25 cellular contexts compared by ENCODE assay signal in the genomic region with DNA sequence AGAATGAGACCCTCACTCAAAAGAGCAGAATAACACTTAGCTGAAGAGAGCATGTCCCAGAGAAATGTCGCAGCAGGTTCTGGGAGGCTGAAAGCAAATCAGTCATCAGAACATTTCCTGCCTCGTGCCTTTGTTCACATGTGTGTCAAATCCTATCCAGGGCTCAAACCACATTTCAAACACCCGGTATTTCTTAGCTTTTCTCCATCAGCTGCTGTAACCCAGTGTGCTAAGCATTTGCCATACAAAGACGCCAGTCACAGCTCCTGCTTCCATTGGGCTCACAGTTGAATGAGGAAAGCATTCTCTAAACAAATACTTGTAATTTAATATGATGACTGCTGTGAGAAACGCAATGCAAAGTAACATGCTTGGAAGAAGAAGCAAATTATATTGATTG. TPM values are rescaled to one million over a fixed set of nuclear protein-coding genes. Genes with fewer than 3 reads are reported as not detected.
DNase-seq lines count a peak whose midpoint lies in the region; ATAC-seq and TF ChIP-seq lines count a peak whose summit lies in the region.
"Had no signal": no experiment of that assay in that cellular context is flagged by ENCODE, and none has a peak within 500 bp of the region (broad histone marks: within the 10 kb centered on the region; RNA-seq: fewer than 3 reads in every experiment).

No MANE protein-coding gene starts in this region.

- 29 to 37% (median 30%) methylated on average over 5 of the region's 5 CpGs for WGBS in psoas muscle, 3 donors

- H3K9me3 Mint-ChIP-seq in activated naive CD8-positive, alpha-beta T cell treated with anti-CD3 and anti-CD28 coated beads, Interleukin-2, amount 10 ng/mL, durations not matched to agents 7 days and 5 days = peaks cover 3% of the 10 kb centered on the region
- H3K9me3 Mint-ChIP-seq in activated naive CD8-positive, alpha-beta T cell treated with anti-CD3 and anti-CD28 coated beads for 36 hours = peaks cover 6% of the 10 kb centered on the region
- H3K9me3 Mint-ChIP-seq: CD4-positive, CD25-positive, alpha-beta regulatory T cell; immature natural killer cell; nephron progenitor cell; stimulated activated memory B cell treated with anti-CD40 and anti-IgM and Interleukin-4, amounts not matched to agents 10 μg/mL and 1 μg/mL and 100 μg/mL, for 72 hours; WTC11 had no signal

- H3K27ac ChIP-seq in psoas muscle = peak overlapping the region; percentile 93
- H3K27ac ChIP-seq: hepatocyte, testis, uterus had no signal

- H3K27ac Mint-ChIP-seq in activated naive CD8-positive, alpha-beta T cell treated with anti-CD3 and anti-CD28 coated beads, Interleukin-2, amount 10 ng/mL, durations not matched to agents 7 days and 5 days = no peak overlapping the region
- H3K27ac Mint-ChIP-seq in activated naive CD8-positive, alpha-beta T cell treated with anti-CD3 and anti-CD28 coated beads for 36 hours = no peak overlapping the region
- H3K27ac Mint-ChIP-seq: CD4-positive, CD25-positive, alpha-beta regulatory T cell; immature natural killer cell; nephron progenitor cell; stimulated activated memory B cell treated with anti-CD40 and anti-IgM and Interleukin-4, amounts not matched to agents 10 μg/mL and 1 μg/mL and 100 μg/mL, for 72 hours; WTC11 had no signal

- peaks cover 16% of the 10 kb centered on the region for H3K4me1 Mint-ChIP-seq in activated naive CD8-positive, alpha-beta T cell treated with anti-CD3 and anti-CD28 coated beads, Interleukin-2, amount 10 ng/mL, durations not matched to agents 7 days and 5 days
- peaks cover 8% of the 10 kb centered on the region for H3K4me1 Mint-ChIP-seq in activated naive CD8-positive, alpha-beta T cell treated with anti-CD3 and anti-CD28 coated beads for 36 hours
- H3K4me1 Mint-ChIP-seq: immature natural killer cell; stimulated activated memory B cell treated with anti-CD40 and anti-IgM and Interleukin-4, amounts not matched to agents 10 μg/mL and 1 μg/mL and 100 μg/mL, for 72 hours had no signal

- H3K4me1 ChIP-seq in psoas muscle = peaks cover 26% of the 10 kb centered on the region
- H3K4me1 ChIP-seq: HAP-1, testis, uterus had no signal

- no peak overlapping the region for H3K4me3 ChIP-seq in Jurkat, Clone E6-1 (ENCODE audit: low read length)
- H3K4me3 ChIP-seq in choroid plexus epithelial cell (ENCODE audit: low read depth, low read length) (no peak overlapping the region), psoas muscle (no peak overlapping the region)
- H3K4me3 ChIP-seq: HAP-1, hepatocyte, left lung, testis, uterus had no signal

- DNase-seq in activated naive CD8-positive, alpha-beta T cell treated with anti-CD3 and anti-CD28 coated beads, Interleukin-2, amount 10 ng/mL, durations not matched to agents 7 days and 5 days = no peak
- DNase-seq in activated naive CD8-positive, alpha-beta T cell treated with anti-CD3 and anti-CD28 coated beads for 36 hours = no peak
- DNase-seq in Jurkat, Clone E6-1 (ENCODE audit: low read depth, low spot score) = peak; percentile 62
- DNase-seq in choroid plexus epithelial cell (ENCODE audit: low read depth) (peak; percentile 23), psoas muscle (no peak), COLO668 (lab: John Stamatoyannopoulos, UW; ENCODE audit: unreplicated experiment) (no peak), SKM-1 (lab: John Stamatoyannopoulos, UW; ENCODE audit: unreplicated experiment) (no peak), NCI-H82 treated with DMSO at 0.1 percent for 48 hours (lab: John Stamatoyannopoulos, UW; ENCODE audit: unreplicated experiment) (no peak)
- DNase-seq: activated T-cell treated with anti-CD3 and anti-CD28 coated beads for 4 hours; CD4-positive, CD25-positive, alpha-beta regulatory T cell; GF-D8; immature natural killer cell; KBM-7; left lung; NCI-H1694 treated with DMSO at 0.1 percent for 48 hours; NCI-H226; nephron progenitor cell; SK-N-SH; T-helper 9 cell; testis; uterus had no signal

- TF ChIP-seq CTCF in choroid plexus epithelial cell (conservative IDR thresholded peaks at IDR 0.05; ENCODE audit: low read depth, low read length) (no peak), psoas muscle (IDR thresholded peaks at IDR 0.05) (no peak)

- peaks cover 0 to 4% of the 10 kb centered on the region in 2 donors for H3K36me3 ChIP-seq in psoas muscle (ENCODE audit: insufficient read depth in 1 of 2, low read depth in 1 of 2)
- H3K36me3 ChIP-seq: HAP-1, left lung, uterus had no signal

- POLR2A ChIA-PET in activated naive CD8-positive, alpha-beta T cell treated with anti-CD3 and anti-CD28 coated beads, Interleukin-2, amount 10 ng/mL, durations not matched to agents 7 days and 5 days (lab: Charles Lee) = interaction anchor here (0.7 to 3.4 kb wide), 3 partner anchors 9 to 23 kb away, joined by 3 to 15 read pairs (median 3); a partner anchor contains a TSS

- H3K36me3 Mint-ChIP-seq in activated naive CD8-positive, alpha-beta T cell treated with anti-CD3 and anti-CD28 coated beads, Interleukin-2, amount 10 ng/mL, durations not matched to agents 7 days and 5 days = peaks cover 5% of the 10 kb centered on the region
- no peaks in the 10 kb centered on the region for H3K36me3 Mint-ChIP-seq in activated naive CD8-positive, alpha-beta T cell treated with anti-CD3 and anti-CD28 coated beads for 36 hours
- H3K36me3 Mint-ChIP-seq: CD4-positive, CD25-positive, alpha-beta regulatory T cell; immature natural killer cell; stimulated activated memory B cell treated with anti-CD40 and anti-IgM and Interleukin-4, amounts not matched to agents 10 μg/mL and 1 μg/mL and 100 μg/mL, for 72 hours; WTC11 had no signal

- peaks cover 19% of the 10 kb centered on the region for H3K27me3 Mint-ChIP-seq in activated naive CD8-positive, alpha-beta T cell treated with anti-CD3 and anti-CD28 coated beads, Interleukin-2, amount 10 ng/mL, durations not matched to agents 7 days and 5 days
- peaks cover 6% of the 10 kb centered on the region for H3K27me3 Mint-ChIP-seq in activated naive CD8-positive, alpha-beta T cell treated with anti-CD3 and anti-CD28 coated beads for 36 hours

- no peaks in the 10 kb centered on the region for H3K27me3 ChIP-seq in psoas muscle (ENCODE audit: insufficient read depth in 3 of 3, low read length in 2 of 3)
- H3K27me3 ChIP-seq: hepatocyte, left lung, testis, uterus had no signal

- H3K9me3 ChIP-seq in psoas muscle = no peaks in the 10 kb centered on the region
- H3K9me3 ChIP-seq: HAP-1, left lung, SK-N-SH, testis, uterus had no signal

- no peak overlapping the region for H3K4me3 Mint-ChIP-seq in activated naive CD8-positive, alpha-beta T cell treated with anti-CD3 and anti-CD28 coated beads, Interleukin-2, amount 10 ng/mL, durations not matched to agents 7 days and 5 days
- no peak overlapping the region for H3K4me3 Mint-ChIP-seq in activated naive CD8-positive, alpha-beta T cell treated with anti-CD3 and anti-CD28 coated beads for 36 hours
- H3K4me3 Mint-ChIP-seq: CD4-positive, CD25-positive, alpha-beta regulatory T cell; immature natural killer cell; nephron progenitor cell; stimulated activated memory B cell treated with anti-CD40 and anti-IgM and Interleukin-4, amounts not matched to agents 10 μg/mL and 1 μg/mL and 100 μg/mL, for 72 hours; WTC11 had no signal

- intact Hi-C loops in psoas muscle (cut with DNase I) = no loop called here

- peak; percentile 50 for ATAC-seq in activated naive CD8-positive, alpha-beta T cell treated with anti-CD3 and anti-CD28 coated beads, Interleukin-2, amount 10 ng/mL, durations not matched to agents 7 days and 5 days (ENCODE audit: low read depth)
- ATAC-seq in psoas muscle = peak; percentile 2 to 38 (median 12)
- ATAC-seq: left lung; stimulated activated memory B cell treated with anti-CD40 and anti-IgM and Interleukin-4, amounts not matched to agents 10 μg/mL and 1 μg/mL and 100 μg/mL, for 72 hours; WTC11 had no signal

RNA-seq across cellular contexts. Expression of a gene that starts 6.0 kb away (rescaled TPM):
- 1 to 10 TPM in 1 of 2 experiments, under 1 TPM in 1; 0.91 to 2.0 TPM for total RNA-seq in activated naive CD8-positive, alpha-beta T cell treated with anti-CD3 and anti-CD28 coated beads, Interleukin-2, amount 10 ng/mL, durations not matched to agents 7 days and 5 days
- total RNA-seq in activated naive CD8-positive, alpha-beta T cell treated with anti-CD3 and anti-CD28 coated beads for 36 hours = under 1 TPM; 0.41 to 0.94 TPM
- 13.0 TPM for polyA plus RNA-seq in Jurkat, Clone E6-1 (2012; ENCODE audit: insufficient read depth, insufficient read length)
- total RNA-seq in psoas muscle = 100 to 1,000 TPM; 168 to 245 (median 201) TPM
- polyA plus RNA-seq in psoas muscle = 100 to 1,000 TPM in 1 of 3 donors, 10 to 100 TPM in 2; 19.2 to 108 (median 89.9) TPM

RNA-seq across cellular contexts. Expression of a gene that starts 22.6 kb away (rescaled TPM):
- 10 to 100 TPM; 87.2 to 89.1 TPM for total RNA-seq in activated naive CD8-positive, alpha-beta T cell treated with anti-CD3 and anti-CD28 coated beads, Interleukin-2, amount 10 ng/mL, durations not matched to agents 7 days and 5 days
- total RNA-seq in activated naive CD8-positive, alpha-beta T cell treated with anti-CD3 and anti-CD28 coated beads for 36 hours = 10 to 100 TPM; 10.8 to 12.9 TPM
- polyA plus RNA-seq in Jurkat, Clone E6-1 (2012; ENCODE audit: insufficient read depth, insufficient read length) = 6.2 TPM
- 1 to 10 TPM; 3.9 to 4.9 (median 4.3) TPM for total RNA-seq in psoas muscle
- 1 to 10 TPM in 2 of 3 donors, under 1 TPM in 1; 0.61 to 2.7 (median 2.3) TPM for polyA plus RNA-seq in psoas muscle

Comparison
In these comparisons a context has a peak if more than half of its experiments do, and no peak if none do; other contexts are left out.
1. RNA of a gene that starts 22.6 kb away (total RNA-seq): 87.2 to 89.1 TPM in activated naive CD8-positive, alpha-beta T cell treated with anti-CD3 and anti-CD28 coated beads, Interleukin-2, amount 10 ng/mL, durations not matched to agents 7 days and 5 days; 10.8 to 12.9 TPM in activated naive CD8-positive, alpha-beta T cell treated with anti-CD3 and anti-CD28 coated beads for 36 hours and 3.9 to 4.9 TPM in psoas muscle; every median in the first group is over 4 times any median in the second.
2. DNase-seq: peak in Jurkat, Clone E6-1 (single experiment) and choroid plexus epithelial cell (single experiment); none in activated naive CD8-positive, alpha-beta T cell treated with anti-CD3 and anti-CD28 coated beads, Interleukin-2, amount 10 ng/mL, durations not matched to agents 7 days and 5 days (single experiment), activated naive CD8-positive, alpha-beta T cell treated with anti-CD3 and anti-CD28 coated beads for 36 hours (single experiment), psoas muscle (0 of 2), COLO668 (single experiment), SKM-1 (single experiment) and NCI-H82 treated with DMSO at 0.1 percent for 48 hours (single experiment).
3. RNA of a gene that starts 6.0 kb away (total RNA-seq): 168 to 245 TPM in psoas muscle; 0.91 to 2.0 TPM in activated naive CD8-positive, alpha-beta T cell treated with anti-CD3 and anti-CD28 coated beads, Interleukin-2, amount 10 ng/mL, durations not matched to agents 7 days and 5 days and 0.41 to 0.94 TPM in activated naive CD8-positive, alpha-beta T cell treated with anti-CD3 and anti-CD28 coated beads for 36 hours; every median in the first group is over 10 times any median in the second.